ENCODE assay signal across 8 cellular contexts in the genomic region with DNA sequence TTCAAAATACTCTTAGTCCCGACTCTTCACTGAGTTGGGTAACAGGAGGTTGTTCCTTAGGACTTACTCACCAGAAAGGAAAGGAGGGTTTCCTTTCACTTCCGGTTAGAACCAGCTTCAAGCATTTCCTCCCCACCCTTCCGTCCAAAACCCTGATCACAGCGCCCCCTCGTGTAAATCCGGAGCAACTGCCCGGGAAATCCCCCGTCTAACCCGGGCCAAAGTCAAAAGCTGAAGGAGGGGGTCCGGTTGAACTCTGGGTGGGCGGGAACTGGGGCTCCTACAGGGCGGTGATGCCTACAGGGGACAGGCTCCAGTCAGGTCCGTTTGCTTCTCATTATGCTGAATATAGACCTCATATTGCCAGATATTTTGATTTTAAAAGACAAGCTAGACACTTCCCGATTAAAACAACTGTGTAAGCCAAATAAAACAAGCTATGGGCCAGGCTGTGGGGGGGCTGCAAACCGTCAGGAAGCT. TPM values are rescaled to one million over a fixed set of nuclear protein-coding genes. Genes with fewer than 3 reads are reported as not detected.
DNase-seq lines count a peak whose midpoint lies in the region; ATAC-seq, FAIRE-seq and TF ChIP-seq lines count a peak whose summit lies in the region.

No MANE protein-coding gene starts in this region.

- H3K79me2 ChIP-seq in ACC112 (ENCODE audit: control insufficient read depth, insufficient read depth, low read length, unreplicated experiment) = no peaks in the 10 kb centered on the region

- peak; percentile 98 for FAIRE-seq in bronchial epithelial cell (lab: Jason Lieb, UNC)

- H3K27ac ChIP-seq in ACC112 (ENCODE audit: low read depth, low read length) = peak overlapping the region; percentile 50
- peak overlapping the region; percentile 5; the same call in 1 of the 2 replicates for H3K27ac ChIP-seq in WERI-Rb-1

- H3K4me3 ChIP-seq in ACC112 (ENCODE audit: low read depth, low read length) (peak overlapping the region; percentile 52), WERI-Rb-1 (ENCODE audit: low read depth, low read length) (peak overlapping the region; percentile 20), bronchial epithelial cell (ENCODE audit: low read depth, low read length) (peak overlapping the region; percentile 11), kidney epithelial cell (ENCODE audit: low read depth, low read length) (no peak overlapping the region)

- H3K36me3 ChIP-seq in ACC112 (ENCODE audit: insufficient read depth, low read length) (no peaks in the 10 kb centered on the region), WERI-Rb-1 (no peaks in the 10 kb centered on the region), bronchial epithelial cell (ENCODE audit: control insufficient read depth, insufficient read depth, low read length) (no peaks in the 10 kb centered on the region), kidney epithelial cell (ENCODE audit: control insufficient read depth, insufficient read depth, low read length) (no peaks in the 10 kb centered on the region)

- peaks cover 28% of the 10 kb centered on the region for H3K4me1 ChIP-seq in ACC112 (ENCODE audit: control insufficient read depth, insufficient read depth, low read length, unreplicated experiment)

- DNase-seq in NCI-H2196 (lab: John Stamatoyannopoulos, UW; ENCODE audit: unreplicated experiment) (peak; percentile 80), WERI-Rb-1 (peak; percentile 95), bronchial epithelial cell (ENCODE audit: low read depth) (peak; percentile 94), kidney epithelial cell (ENCODE audit: low read depth) (peak; percentile 61)
- peak; percentile 37 to 58 for DNase-seq in stimulated activated CD4-positive, alpha-beta T cell treated with anti-CD3 and anti-CD28 coated beads, Interleukin-1b, Interleukin-23, amount 100 ng/mL, for 1 hour (ENCODE audit: low read depth in 2 of 2)

- peaks cover 3% of the 10 kb centered on the region for H3K9me3 ChIP-seq in WERI-Rb-1 (ENCODE audit: severe bottlenecking)

- H2AFZ ChIP-seq in ACC112 (ENCODE audit: low read length, unreplicated experiment) = peak overlapping the region; percentile 93

- H3K27me3 ChIP-seq in ACC112 (ENCODE audit: insufficient read depth, low read length) (no peaks in the 10 kb centered on the region), WERI-Rb-1 (ENCODE audit: insufficient read depth, low read depth, severe bottlenecking) (no peaks in the 10 kb centered on the region), bronchial epithelial cell (ENCODE audit: control insufficient read depth, insufficient read depth, low read length) (no peaks in the 10 kb centered on the region), kidney epithelial cell (ENCODE audit: control insufficient read depth, insufficient read depth, low read length) (no peaks in the 10 kb centered on the region)

- peak; percentile 88 for TF ChIP-seq CTCF in WERI-Rb-1 (IDR thresholded peaks at IDR 0.05; ENCODE audit: low read depth, low read length)
- TF ChIP-seq CTCF in bronchial epithelial cell (IDR thresholded peaks at IDR 0.05; ENCODE audit: insufficient read depth, low read length, severe bottlenecking) = peak; percentile 88
- peak; percentile 89 for TF ChIP-seq CTCF in kidney epithelial cell (IDR thresholded peaks at IDR 0.05; ENCODE audit: insufficient read depth, low read length, poor library complexity, severe bottlenecking)

- ATAC-seq in GM18858 (IDR thresholded peaks at IDR 0.05; ENCODE audit: unreplicated experiment) (peak; percentile 84), HG03066 (IDR thresholded peaks at IDR 0.05; ENCODE audit: low read depth, unreplicated experiment) (peak; percentile 96)

RNA-seq across cellular contexts. Expression of a gene that starts 15.0 kb away (rescaled TPM):
- 1.7 and 2.6 TPM in 2 replicates for total RNA-seq in bronchial epithelial cell
- total RNA-seq in kidney epithelial cell = 8.7 and 8.9 TPM in 2 replicates

RNA-seq across cellular contexts. Expression of a gene that starts 43.0 kb away (rescaled TPM):
- total RNA-seq in bronchial epithelial cell (1.3 and 2.8 TPM in 2 replicates), kidney epithelial cell (8.4 and 8.9 TPM in 2 replicates)

RNA-seq across cellular contexts. Expression of a gene that starts 53.6 kb away (rescaled TPM):
- total RNA-seq in bronchial epithelial cell = 2.0 and 5.8 TPM in 2 replicates
- total RNA-seq in kidney epithelial cell = 3.5 and 7.7 TPM in 2 replicates
